ENCODE assay signal across 8 cellular contexts in genomic region chr13:75637101-75637774, GRCh38. TPM values are rescaled to one million over a fixed set of nuclear protein-coding genes. Genes with fewer than 3 reads are reported as not detected.
A peak's percentile ranks its signal among the peaks of the same experiment; 100 is the strongest.
DNase-seq lines count a peak whose midpoint lies in the region; ATAC-seq and TF ChIP-seq lines count a peak whose summit lies in the region.

No MANE protein-coding gene starts in this region.

- no peaks in the 10 kb centered on the region for H3K27me3 ChIP-seq in PC-3 (ENCODE audit: low read length)

- peak overlapping the region; percentile 63 for H3K9ac ChIP-seq in PC-3 (ENCODE audit: low read length)

- H3K9me3 ChIP-seq in PC-3 (ENCODE audit: low read length): no peaks in the 10 kb centered on the region

- POLR2A ChIA-PET in PC-3 (lab: Charles Lee; ENCODE audit: unreplicated experiment): interaction anchor here (0.7 kb wide), 1 partner anchor 14 kb away, joined by 6 read pairs; no protein-coding TSS in a partner anchor

- peak; percentile 16 for DNase-seq in GM10266 (ENCODE audit: extremely low spot score)
- DNase-seq in PC-3: no peak
- DNase-seq in fibroblast of mammary gland (ENCODE audit: low read depth): peak; percentile 37
- peak; percentile 14 for DNase-seq in retina
- no peak for DNase-seq in SW 1271 (lab: John Stamatoyannopoulos, UW)
- no peak for DNase-seq in H4 (ENCODE audit: low spot score)
- DNase-seq in activated CD4-positive, alpha-beta T cell treated with anti-CD3 and anti-CD28 coated beads for 1 hour: no peak

- no peaks in the 10 kb centered on the region for H3K9me2 ChIP-seq in PC-3 (replicated peaks; ENCODE audit: low read length)

- H3K27ac ChIP-seq in PC-3 (ENCODE audit: low read length): no peak overlapping the region

- H3K4me2 ChIP-seq in PC-3 (ENCODE audit: low read length): peak overlapping the region; percentile 84

- H4K20me1 ChIP-seq in PC-3 (ENCODE audit: low read length): peaks cover 5% of the 10 kb centered on the region; the same call in 1 of the 2 replicates

- H2AFZ ChIP-seq in PC-3 (ENCODE audit: low read length): peak overlapping the region; percentile 75

- intact Hi-C loops in PC-3 (cut with micrococcal nuclease): loop anchor here (5.0 kb wide), 1 partner anchor 70 kb away; no protein-coding TSS in a partner anchor

- H3K4me1 ChIP-seq in PC-3 (ENCODE audit: insufficient read depth, low read length): peaks cover 13% of the 10 kb centered on the region

- no peaks in the 10 kb centered on the region for H3F3A ChIP-seq in PC-3 (ENCODE audit: low read length, unreplicated experiment)

- peaks cover 59% of the 10 kb centered on the region for H3K79me2 ChIP-seq in PC-3 (ENCODE audit: low read length)

- no peaks in the 10 kb centered on the region for H3K36me3 ChIP-seq in PC-3 (ENCODE audit: low read depth, low read length)

- BruUV-seq in PC-3 (replicated peaks; lab: Mats Ljungman, UMichigan): TSS peak; percentile 52

- no peak for TF ChIP-seq CTCF in GM10266 (IDR thresholded peaks at IDR 0.05; ENCODE audit: control insufficient read depth, insufficient read depth, low read depth, missing control alignments)
- TF ChIP-seq CTCF in PC-3 (conservative IDR thresholded peaks at IDR 0.05; ENCODE audit: low read depth, low read length): no peak
- no peak for TF ChIP-seq CTCF in fibroblast of mammary gland (conservative IDR thresholded peaks at IDR 0.05; ENCODE audit: control insufficient read depth, insufficient read depth, low read depth, low read length)

- H3K4me3 ChIP-seq in PC-3 (ENCODE audit: low read length): peak overlapping the region; percentile 90
- H3K4me3 ChIP-seq in fibroblast of mammary gland (ENCODE audit: control insufficient read depth, low read depth, low read length): peak overlapping the region; percentile 73

- CTCF ChIA-PET in PC-3 (lab: Charles Lee): no interaction called here

- ATAC-seq in PC-3: no peak
- no peak for ATAC-seq in HG03175 (IDR thresholded peaks at IDR 0.05; ENCODE audit: unreplicated experiment)

RNA-seq across cellular contexts. Expression of gene LMO7, which starts 1.1 kb away (rescaled TPM):
- 83.6 and 107 TPM in 2 replicates for total RNA-seq in PC-3 (2014; rRNA removed)
- total RNA-seq in H4 (2014; rRNA removed; shearing (Covaris generic)): 8.8 and 14.1 TPM in 2 replicates

Comparison
In these comparisons a context has a peak if more than half of its experiments do, and no peak if none do; other contexts are left out.
1. DNase-seq: peak in GM10266 (single experiment), fibroblast of mammary gland (single experiment) and retina (single experiment); none in PC-3 (single experiment), SW 1271 (0 of 2), H4 (single experiment) and activated CD4-positive, alpha-beta T cell treated with anti-CD3 and anti-CD28 coated beads for 1 hour (single experiment).